ENCODE assay signal across 15 cellular contexts in the genomic region with DNA sequence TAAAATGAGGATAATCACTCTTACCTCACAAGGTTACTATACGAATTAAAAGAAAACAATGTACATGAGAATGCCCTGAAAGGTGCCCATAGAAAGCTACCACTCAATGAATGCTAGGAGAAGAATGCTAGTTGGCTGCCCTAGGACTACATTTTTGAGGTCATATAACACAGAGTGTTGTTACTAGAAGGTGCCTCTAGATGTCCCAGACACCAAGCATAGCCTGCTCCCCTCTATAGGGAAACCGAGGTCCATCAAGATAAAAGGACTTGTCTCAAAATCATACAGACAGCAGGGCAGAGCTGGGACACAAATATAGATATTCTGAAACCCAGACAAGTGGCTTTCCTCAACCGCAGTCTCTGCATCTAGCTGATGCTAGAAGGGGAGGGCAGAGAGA.
"Had no signal": no experiment of that assay in that cellular context is flagged by ENCODE, and none has a peak within 500 bp of the region (broad histone marks: within the 10 kb centered on the region; RNA-seq: fewer than 3 reads in every experiment).

No MANE protein-coding gene starts in this region.

- H3K4me3 ChIP-seq: ascending aorta, cardiac muscle cell, esophagus squamous epithelium, lower lobe of right lung, neural progenitor cell, pancreas, skin epidermis, thyroid gland, uterus had no signal

- ATAC-seq: left cardiac atrium, lower lobe of right lung, pancreas had no signal

- H3K27ac ChIP-seq: ascending aorta, cardiac muscle cell, esophagus squamous epithelium, lower lobe of right lung, neural progenitor cell, pancreas, skin epidermis, thyroid gland, uterus had no signal

- H3K27me3 ChIP-seq: ascending aorta, cardiac muscle cell, esophagus squamous epithelium, neural progenitor cell, pancreas, thyroid gland, uterus had no signal

- H3K36me3 ChIP-seq: ascending aorta, cardiac muscle cell, esophagus squamous epithelium, lower lobe of right lung, neural progenitor cell, pancreas, thyroid gland, uterus had no signal

- DNase-seq: activated CD4-positive, alpha-beta memory T cell treated with anti-CD3 and anti-CD28 coated beads, Interleukin-2, amount 10 ng/mL, durations not matched to agents 7 days and 5 days; activated CD8-positive, alpha-beta memory T cell treated with anti-CD3 and anti-CD28 coated beads, Interleukin-2, amount 50 U/mL, for 4 hours; activated naive CD4-positive, alpha-beta T cell; esophagus squamous epithelium; foreskin fibroblast; left cardiac atrium; lower lobe of right lung; midbrain; pancreas; thyroid gland; uterus had no signal
